13 cellular contexts compared by ENCODE assay signal in genomic region chrX:12972239-12972638, GRCh38. TPM values are rescaled to one million over a fixed set of nuclear protein-coding genes. Genes with fewer than 3 reads are reported as not detected.
DNase-seq lines count a peak whose midpoint lies in the region; ATAC-seq and TF ChIP-seq lines count a peak whose summit lies in the region.
"Had no signal": no experiment of that assay in that cellular context is flagged by ENCODE, and none has a peak within 500 bp of the region (broad histone marks: within the 10 kb centered on the region; RNA-seq: fewer than 3 reads in every experiment).

No MANE protein-coding gene starts in this region.

- H3K27me3 Mint-ChIP-seq in stimulated activated naive CD8-positive, alpha-beta T cell treated with anti-CD3 and anti-CD28 coated beads, Interleukin-15, Interleukin-2, amounts not matched to agents 100 ng/mL and 50 ng/mL, for 24 hours, result no peaks in the 10 kb centered on the region
- H3K27me3 Mint-ChIP-seq in activated naive CD8-positive, alpha-beta T cell, result no peaks in the 10 kb centered on the region
- peaks cover 0 to 17% (median 0%) of the 10 kb centered on the region in 3 donors for H3K27me3 Mint-ChIP-seq in naive B cell

- peaks cover 27% of the 10 kb centered on the region for H3K36me3 Mint-ChIP-seq in stimulated activated naive CD8-positive, alpha-beta T cell treated with anti-CD3 and anti-CD28 coated beads, Interleukin-15, Interleukin-2, amounts not matched to agents 100 ng/mL and 50 ng/mL, for 24 hours (ENCODE audit: low read depth)
- peaks cover 8% of the 10 kb centered on the region for H3K36me3 Mint-ChIP-seq in activated naive CD8-positive, alpha-beta T cell
- peaks cover 9 to 14% of the 10 kb centered on the region in 2 donors for H3K36me3 Mint-ChIP-seq in naive B cell

- peak overlapping the region; percentile 85 for H3K4me3 Mint-ChIP-seq in stimulated activated naive CD8-positive, alpha-beta T cell treated with anti-CD3 and anti-CD28 coated beads, Interleukin-15, Interleukin-2, amounts not matched to agents 100 ng/mL and 50 ng/mL, for 24 hours
- peak overlapping the region; percentile 90 for H3K4me3 Mint-ChIP-seq in activated naive CD8-positive, alpha-beta T cell
- peak overlapping the region; percentile 55 to 100 (median 82) for H3K4me3 Mint-ChIP-seq in naive B cell

- peaks cover 9% of the 10 kb centered on the region for H3K36me3 ChIP-seq in H7 (replicated peaks; ENCODE audit: control insufficient read depth, insufficient read depth, low read length)

- TF ChIP-seq CTCF in GM13976 (IDR thresholded peaks at IDR 0.05; ENCODE audit: borderline replicate concordance, control extremely low read depth, extremely low read depth, insufficient read depth, missing control alignments), result no peak

- peak overlapping the region; percentile 97 for H3K27ac Mint-ChIP-seq in stimulated activated naive CD8-positive, alpha-beta T cell treated with anti-CD3 and anti-CD28 coated beads, Interleukin-15, Interleukin-2, amounts not matched to agents 100 ng/mL and 50 ng/mL, for 24 hours
- peak overlapping the region; percentile 98 for H3K27ac Mint-ChIP-seq in activated naive CD8-positive, alpha-beta T cell
- peak overlapping the region; percentile 70 to 99 (median 86) for H3K27ac Mint-ChIP-seq in naive B cell

- H3K4me3 ChIP-seq in H7 (ENCODE audit: insufficient read depth, low read depth, low read length), result no peak overlapping the region

- in situ Hi-C loops in GM13976 (cut with MboI; ENCODE audit: low sequenced_read_pairs, unreplicated experiment), result no loop called here

- DNase-seq in stimulated activated naive CD8-positive, alpha-beta T cell treated with anti-CD3 and anti-CD28 coated beads, Interleukin-15, Interleukin-2, amounts not matched to agents 100 U/mL and 50 U/mL, for 24 hours, result no peak
- no peak for DNase-seq in naive B cell
- DNase-seq in GM13976 (ENCODE audit: low spot score), result no peak
- no peak for DNase-seq in NCI-H524 treated with DMSO at 0.1 percent for 48 hours (lab: John Stamatoyannopoulos, UW)
- no peak for DNase-seq in H7
- DNase-seq in 8988T, result no peak
- DNase-seq: Caco-2; KBM-7; mammary epithelial cell; stimulated activated CD4-positive, alpha-beta T cell treated with anti-CD3 and anti-CD28 coated beads, Interleukin-4, amount 100 ng/mL, for 4 hours had no signal

- peaks cover 45% of the 10 kb centered on the region for H3K4me1 Mint-ChIP-seq in stimulated activated naive CD8-positive, alpha-beta T cell treated with anti-CD3 and anti-CD28 coated beads, Interleukin-15, Interleukin-2, amounts not matched to agents 100 ng/mL and 50 ng/mL, for 24 hours (ENCODE audit: low read depth)
- peaks cover 46% of the 10 kb centered on the region for H3K4me1 Mint-ChIP-seq in activated naive CD8-positive, alpha-beta T cell (ENCODE audit: low read depth)
- peaks cover 44 to 71% (median 49%) of the 10 kb centered on the region in 3 donors for H3K4me1 Mint-ChIP-seq in naive B cell

- no peak for ATAC-seq in stimulated activated naive CD8-positive, alpha-beta T cell treated with anti-CD3 and anti-CD28 coated beads, Interleukin-15, Interleukin-2, amounts not matched to agents 100 U/mL and 50 U/mL, for 24 hours
- no peak for ATAC-seq in naive B cell (ENCODE audit: low read depth in 2 of 2)
- ATAC-seq: esophagus mucosa had no signal

- no peaks in the 10 kb centered on the region for H3K9me3 Mint-ChIP-seq in stimulated activated naive CD8-positive, alpha-beta T cell treated with anti-CD3 and anti-CD28 coated beads, Interleukin-15, Interleukin-2, amounts not matched to agents 100 ng/mL and 50 ng/mL, for 24 hours
- H3K9me3 Mint-ChIP-seq in activated naive CD8-positive, alpha-beta T cell (ENCODE audit: low read depth), result no peaks in the 10 kb centered on the region
- H3K9me3 Mint-ChIP-seq in naive B cell, result peaks cover 0 to 8% (median 4%) of the 10 kb centered on the region in 7 donors

- no peaks in the 10 kb centered on the region for H3K27me3 ChIP-seq in H7 (ENCODE audit: control insufficient read depth, insufficient read depth, low read length)

RNA-seq across cellular contexts. Expression of gene TMSB4X, which starts 2.7 kb away (rescaled TPM):
- polyA plus RNA-seq in naive B cell (ENCODE audit: low read depth in 6 of 6), result over 10,000 TPM; 18,491 to 24,142 (median 22,031) TPM
- total RNA-seq in H7 (2014; rRNA removed; shearing (Covaris generic)), result 11,693 and 13,183 TPM in 2 replicates
